Comparison of ENCODE assay signal across 1 cellular context in genomic region chr14:96362071-96362964, GRCh38.
TF ChIP-seq lines count a peak whose summit lies in the region.

No MANE protein-coding gene starts in this region.

TF ChIP-seq in HEK293, 187 proteins besides CTCF, POLR2A, EP300 and RAD21 (continued from another document):
- TF ChIP-seq ZNF26 (tag by site-specific recombination; IDR thresholded peaks at IDR 0.05): no peak
- no peak for TF ChIP-seq ZNF639 (tag by site-specific recombination; IDR thresholded peaks at IDR 0.05)
- 0 out of 2 replicates have a peak, but pooled peaks have one; percentile 16 for TF ChIP-seq SCRT1 (tag by site-specific recombination; IDR thresholded peaks at IDR 0.05; ENCODE audit: borderline replicate concordance)
